Comparison of ENCODE assay signal across 10 cellular contexts in the genomic region with DNA sequence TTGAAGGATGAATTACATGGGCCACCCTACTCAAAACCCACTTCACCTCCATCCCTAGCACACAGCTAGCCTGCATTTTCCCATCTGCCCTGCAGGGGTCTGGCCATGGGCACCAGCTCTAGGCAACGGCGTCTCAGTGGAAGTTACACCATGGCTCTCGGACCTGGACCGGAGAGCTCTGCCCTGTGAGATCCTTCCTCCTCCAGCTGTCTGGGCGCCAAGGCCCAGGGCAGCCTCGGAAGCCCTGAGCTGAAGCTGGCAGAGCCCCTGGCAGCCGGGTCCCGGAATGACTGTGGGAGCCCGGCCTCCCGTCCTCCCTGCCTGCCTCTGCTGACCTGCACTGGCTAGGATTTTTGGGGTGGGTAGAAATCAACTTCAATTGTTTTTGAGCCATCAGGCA.
DNase-seq lines count a peak whose midpoint lies in the region; ATAC-seq, FAIRE-seq and TF ChIP-seq lines count a peak whose summit lies in the region.
"Had no signal": no experiment of that assay in that cellular context is flagged by ENCODE, and none has a peak within 500 bp of the region (broad histone marks: within the 10 kb centered on the region; RNA-seq: fewer than 3 reads in every experiment).

No MANE protein-coding gene starts in this region.

- DNase-seq in AG10803 (ENCODE audit: low read depth) (no peak), GM13977 (ENCODE audit: low spot score) (no peak), RWPE2 (ENCODE audit: low spot score) (peak; percentile 51), iPS-NIHi7 (ENCODE audit: extremely low spot score) (peak; percentile 76), retina (no peak), kidney glomerular epithelial cell (lab: John Stamatoyannopoulos, UW) (no peak), H54 (ENCODE audit: insufficient read length, low spot score) (no peak), ecto neural progenitor cell (ENCODE audit: low spot score) (no peak)
- DNase-seq: naive B cell, NCI-H2107 had no signal

- no peaks in the 10 kb centered on the region for H3K9me3 ChIP-seq in RWPE2 (ENCODE audit: severe bottlenecking)

- H3K4me3 ChIP-seq in AG10803 (ENCODE audit: low read length): no peak overlapping the region
- H3K4me3 ChIP-seq in RWPE2 (ENCODE audit: severe bottlenecking): no peak overlapping the region

- FAIRE-seq in H54 (lab: Jason Lieb, UNC): no peak

- H3K4me1 ChIP-seq in RWPE2 (ENCODE audit: insufficient read depth, poor library complexity, severe bottlenecking): peaks cover 11% of the 10 kb centered on the region

- no peaks in the 10 kb centered on the region for H3K36me3 ChIP-seq in RWPE2 (ENCODE audit: low read depth)

- H3K27ac ChIP-seq in RWPE2 (ENCODE audit: poor library complexity, severe bottlenecking): no peak overlapping the region

- TF ChIP-seq CTCF in AG10803 (conservative IDR thresholded peaks at IDR 0.05; ENCODE audit: low read length) (peak; percentile 37), GM13977 (IDR thresholded peaks at IDR 0.05; ENCODE audit: extremely low read depth, insufficient read depth, missing control alignments) (peak; percentile 44), RWPE2 (IDR thresholded peaks at IDR 0.05; ENCODE audit: poor library complexity, severe bottlenecking) (peak; percentile 31)

- 0 out of 3 replicates have a peak, but pooled peaks have one; percentile 21 for ATAC-seq in RWPE2 (ENCODE audit: low read depth)

- no peak for TF ChIP-seq POLR2A in H54 (IDR thresholded peaks at IDR 0.05; ENCODE audit: low read depth, low read length)

- in situ Hi-C loops in GM13977 (cut with MboI; ENCODE audit: low pct_unique_long_range_greater_than_20kb, low sequenced_read_pairs, unreplicated experiment): no loop called here

- H3K27me3 ChIP-seq in RWPE2 (ENCODE audit: insufficient read depth, poor library complexity, severe bottlenecking): no peaks in the 10 kb centered on the region

Comparison
In these comparisons a context has a peak if more than half of its experiments do, and no peak if none do; other contexts are left out.
1. DNase-seq: peak in RWPE2 (single experiment) and iPS-NIHi7 (single experiment); none in AG10803 (single experiment), GM13977 (single experiment), retina (single experiment), kidney glomerular epithelial cell (single experiment), H54 (single experiment) and ecto neural progenitor cell (single experiment).
2. Peak in every context shown above with its lines, with median percentiles within 50 percentile points of each other: CTCF ChIP-seq.